ENCODE assay signal across 11 cellular contexts in the genomic region with DNA sequence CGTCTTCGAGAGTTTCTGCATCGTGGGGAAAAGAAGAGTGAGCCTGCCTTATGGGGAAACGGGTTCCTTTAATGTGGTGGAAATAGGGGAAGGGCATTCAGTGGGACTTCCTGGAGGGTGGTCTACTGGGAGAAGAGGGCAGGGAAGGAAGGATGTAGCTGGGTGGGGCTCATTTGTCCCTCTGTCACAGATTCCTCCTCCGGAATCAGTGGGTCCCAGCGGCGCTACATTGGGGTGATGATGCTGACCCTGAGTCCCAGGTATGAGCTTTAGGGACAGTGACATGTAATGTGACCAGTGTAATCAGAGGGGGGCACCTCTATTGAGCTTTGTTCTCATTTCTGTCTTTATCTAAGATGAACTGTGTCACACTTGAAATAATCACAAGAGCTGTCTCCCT. TPM values are rescaled to one million over a fixed set of nuclear protein-coding genes. Genes with fewer than 3 reads are reported as not detected.
DNase-seq lines count a peak whose midpoint lies in the region; TF ChIP-seq lines count a peak whose summit lies in the region.
"Had no signal": no experiment of that assay in that cellular context is flagged by ENCODE, and none has a peak within 500 bp of the region (broad histone marks: within the 10 kb centered on the region; RNA-seq: fewer than 3 reads in every experiment).

No MANE protein-coding gene starts in this region.

- intact Hi-C loops in activated CD4-positive, alpha-beta memory T cell treated with anti-CD3 and anti-CD28 coated beads for 36 hours (cut with micrococcal nuclease): loop anchor here (1.0 to 5.0 kb wide), 3 partner anchors 34 to 281 kb away; partner anchors contain the start of gene LBX2
- intact Hi-C loops in prostate gland (cut with DNase I): no loop called here

- no peak overlapping the region for H2AK5ac ChIP-seq in mesenchymal stem cell (ENCODE audit: low read length, severe bottlenecking)

- H3K14ac ChIP-seq in mesenchymal stem cell (ENCODE audit: low read length in 2 of 2): no peak overlapping the region

- no peak overlapping the region for H4K8ac ChIP-seq in mesenchymal stem cell (ENCODE audit: low read length)

- H2BK15ac ChIP-seq in mesenchymal stem cell (ENCODE audit: low read depth, poor library complexity, severe bottlenecking): no peak overlapping the region

- H3K79me1 ChIP-seq in mesenchymal stem cell (replicated peaks; ENCODE audit: low read length, poor library complexity, severe bottlenecking): peaks cover 26% of the 10 kb centered on the region

- TF ChIP-seq POLR2A in prostate gland (IDR thresholded peaks at IDR 0.05): no peak

- no peak overlapping the region for H2BK120ac ChIP-seq in mesenchymal stem cell (ENCODE audit: low read depth, low read length)

- H3K27me3 Mint-ChIP-seq in activated CD4-positive, alpha-beta memory T cell treated with anti-CD3 and anti-CD28 coated beads for 36 hours: no peaks in the 10 kb centered on the region

- no peak overlapping the region for H3K18ac ChIP-seq in mesenchymal stem cell (ENCODE audit: low read depth in 1 of 2, low read length in 2 of 2)

- no peak for DNase-seq in AG10803 (ENCODE audit: low read depth)
- no peak for DNase-seq in GM06990 (ENCODE audit: extremely low read depth, insufficient read length)
- no peak for DNase-seq in activated CD4-positive, alpha-beta memory T cell treated with anti-CD3 and anti-CD28 coated beads for 36 hours
- DNase-seq in mesenchymal stem cell: no peak
- DNase-seq in NCI-H187 (lab: John Stamatoyannopoulos, UW): no peak
- no peak for DNase-seq in NCI-H446 treated with DMSO at 0.1 percent for 48 hours (lab: John Stamatoyannopoulos, UW)
- no peak for DNase-seq in prostate gland (ENCODE audit: low spot score)
- no peak for DNase-seq in GM10248 (ENCODE audit: extremely low spot score)
- DNase-seq: lower lobe of right lung had no signal

- H3K4ac ChIP-seq in mesenchymal stem cell (ENCODE audit: low read depth in 1 of 2, low read length in 2 of 2): no peak overlapping the region

- H3K4me3 ChIP-seq in AG10803 (ENCODE audit: low read length) (peak overlapping the region; percentile 99; the same call in 1 of the 2 replicates), GM06990 (replicated peaks; ENCODE audit: low read depth, low read length) (peak overlapping the region; percentile 97), mesenchymal stem cell (ENCODE audit: insufficient read depth in 1 of 2, low read depth in 1 of 2, low read length in 2 of 2) (peak overlapping the region in 1 of 2 experiments; percentile 97), prostate gland (no peak overlapping the region)

- CTCF ChIA-PET in activated CD4-positive, alpha-beta memory T cell treated with anti-CD3 and anti-CD28 coated beads for 36 hours (lab: Charles Lee): interaction anchor here (0.8 to 5.3 kb wide), 12 partner anchors 13 to 282 kb away, joined by 3 to 66 read pairs (median 7); partner anchors contain the start of genes CCDC142, MOGS, TLX2 and TTC31
- CTCF ChIA-PET in GM10248 (lab: Yijun Ruan, JAX): interaction anchor here (0.7 to 9.3 kb wide), 21 partner anchors 9 to 282 kb away, joined by 3 to 76 read pairs (median 6); partner anchors contain the start of genes CCDC142, MRPL53, PCGF1 and TTC31

- no peak for TF ChIP-seq CTCF in AG10803 (conservative IDR thresholded peaks at IDR 0.05; ENCODE audit: low read length)
- TF ChIP-seq CTCF in GM06990 (IDR thresholded peaks at IDR 0.05; ENCODE audit: insufficient read depth, low read length, poor library complexity, severe bottlenecking): no peak
- TF ChIP-seq CTCF in prostate gland (IDR thresholded peaks at IDR 0.05): no peak
- no peak for TF ChIP-seq CTCF in GM10248 (IDR thresholded peaks at IDR 0.05; ENCODE audit: control extremely low read depth, extremely low read depth, low read depth, missing control alignments)

- H2AFZ ChIP-seq in mesenchymal stem cell (ENCODE audit: low read depth, low read length): no peak overlapping the region
- H2AFZ ChIP-seq: GM23338 had no signal

- peaks cover 37% of the 10 kb centered on the region for H3K4me1 Mint-ChIP-seq in activated CD4-positive, alpha-beta memory T cell treated with anti-CD3 and anti-CD28 coated beads for 36 hours (ENCODE audit: low read depth)

- peak overlapping the region; percentile 98 for H3K9ac ChIP-seq in mesenchymal stem cell (ENCODE audit: low read length)

- no peak overlapping the region for H3K23ac ChIP-seq in mesenchymal stem cell (ENCODE audit: low read length in 2 of 2)

- WGBS in mesenchymal stem cell: 93% methylated on average over 7 of the region's 7 CpGs
- 90% methylated on average over 7 of the region's 7 CpGs for WGBS in prostate gland

- H3K4me3 Mint-ChIP-seq in activated CD4-positive, alpha-beta memory T cell treated with anti-CD3 and anti-CD28 coated beads for 36 hours: peak overlapping the region; percentile 98

- H3K4me2 ChIP-seq in mesenchymal stem cell (ENCODE audit: low read length, poor library complexity, severe bottlenecking): no peak overlapping the region

- H3K27me3 ChIP-seq in GM06990 (replicated peaks; ENCODE audit: control insufficient read depth, insufficient read depth, low read length) (no peaks in the 10 kb centered on the region), mesenchymal stem cell (ENCODE audit: control insufficient read depth in 1 of 2, insufficient read depth in 1 of 2, low read length in 2 of 2) (no peaks in the 10 kb centered on the region), prostate gland (replicated peaks; ENCODE audit: insufficient read depth) (no peaks in the 10 kb centered on the region)

- H3K4me1 ChIP-seq in mesenchymal stem cell (ENCODE audit: control insufficient read depth, insufficient read depth, low read depth, low read length) (peaks cover 17% of the 10 kb centered on the region), prostate gland (replicated peaks) (peaks cover 7% of the 10 kb centered on the region)

- no peaks in the 10 kb centered on the region for H3K9me3 Mint-ChIP-seq in activated CD4-positive, alpha-beta memory T cell treated with anti-CD3 and anti-CD28 coated beads for 36 hours
- H3K9me3 Mint-ChIP-seq: GM23338 had no signal

- H2BK5ac ChIP-seq in mesenchymal stem cell (ENCODE audit: low read depth, low read length, poor library complexity, severe bottlenecking): no peak overlapping the region

- POLR2A ChIA-PET in activated CD4-positive, alpha-beta memory T cell treated with anti-CD3 and anti-CD28 coated beads for 36 hours (lab: Charles Lee): interaction anchor here (0.9 to 4.4 kb wide), 6 partner anchors 14 to 73 kb away, joined by 3 to 31 read pairs (median 4); partner anchors contain the start of genes CCDC142, DOK1, TTC31 and WBP1
- POLR2A ChIA-PET in GM10248 (lab: Yijun Ruan, JAX): interaction anchor here (1.2 kb wide), 1 partner anchor 31 kb away, joined by 3 read pairs; no protein-coding TSS in a partner anchor

- H3K27ac Mint-ChIP-seq in activated CD4-positive, alpha-beta memory T cell treated with anti-CD3 and anti-CD28 coated beads for 36 hours: peak overlapping the region; percentile 91
- H3K27ac Mint-ChIP-seq: GM23338 had no signal

- H2BK12ac ChIP-seq in mesenchymal stem cell (ENCODE audit: low read length in 2 of 2): no peak overlapping the region

- no peak overlapping the region for H3K27ac ChIP-seq in mesenchymal stem cell (ENCODE audit: low read length, poor library complexity, severe bottlenecking)
- H3K27ac ChIP-seq in prostate gland: no peak overlapping the region
- H3K27ac ChIP-seq: lower lobe of right lung had no signal

- no peaks in the 10 kb centered on the region for H3K9me3 ChIP-seq in mesenchymal stem cell (ENCODE audit: control insufficient read depth, low read length)
- no peaks in the 10 kb centered on the region for H3K9me3 ChIP-seq in prostate gland
- H3K9me3 ChIP-seq: lower lobe of right lung had no signal

- no peak overlapping the region for H4K91ac ChIP-seq in mesenchymal stem cell (ENCODE audit: low read length)

- peaks cover 35% of the 10 kb centered on the region for H3K36me3 ChIP-seq in GM06990 (ENCODE audit: control insufficient read depth, insufficient read depth, low read length)
- peaks cover 34 to 50% of the 10 kb centered on the region in 2 experiments for H3K36me3 ChIP-seq in mesenchymal stem cell (ENCODE audit: control insufficient read depth in 1 of 2, insufficient read depth in 2 of 2, low read depth in 1 of 2, low read length in 2 of 2)
- H3K36me3 ChIP-seq in prostate gland: peaks cover 0 to 3% of the 10 kb centered on the region in 2 donors

- H3K36me3 Mint-ChIP-seq in activated CD4-positive, alpha-beta memory T cell treated with anti-CD3 and anti-CD28 coated beads for 36 hours: peaks cover 51% of the 10 kb centered on the region

RNA-seq across cellular contexts. Expression of gene HTRA2, which starts 1.9 kb away (rescaled TPM):
- total RNA-seq in activated CD4-positive, alpha-beta memory T cell treated with anti-CD3 and anti-CD28 coated beads for 36 hours: 10 to 100 TPM; 70.6 to 72.3 TPM
- 21.6 TPM for polyA plus RNA-seq in mesenchymal stem cell (2013, experiment 1 of 2)
- 20.7 TPM for polyA plus RNA-seq in mesenchymal stem cell (2013, experiment 2 of 2)
- total RNA-seq in prostate gland: 10 to 100 TPM; 19.1 to 37.9 TPM

RNA-seq across cellular contexts. Expression of gene AUP1, which starts 2.2 kb away (rescaled TPM):
- total RNA-seq in activated CD4-positive, alpha-beta memory T cell treated with anti-CD3 and anti-CD28 coated beads for 36 hours: 10 to 100 TPM; 92.1 to 98.0 TPM
- polyA plus RNA-seq in mesenchymal stem cell (2013, experiment 1 of 2): 81.1 TPM
- 81.5 TPM for polyA plus RNA-seq in mesenchymal stem cell (2013, experiment 2 of 2)
- 100 to 1,000 TPM; 101 to 124 TPM for total RNA-seq in prostate gland

RNA-seq across cellular contexts. Expression of gene DQX1, which starts 5.6 kb away (rescaled TPM):
- under 1 TPM; 0.33 to 0.56 TPM for total RNA-seq in activated CD4-positive, alpha-beta memory T cell treated with anti-CD3 and anti-CD28 coated beads for 36 hours
- polyA plus RNA-seq in mesenchymal stem cell (2013, experiment 1 of 2): not detected
- 0.03 TPM for polyA plus RNA-seq in mesenchymal stem cell (2013, experiment 2 of 2)
- total RNA-seq in prostate gland: not detected
- total RNA-seq: subcutaneous adipose tissue had no signal

RNA-seq across cellular contexts. Expression of gene TLX2, which starts 17.4 kb away (rescaled TPM):
- under 1 TPM; 0.52 to 0.94 TPM for total RNA-seq in activated CD4-positive, alpha-beta memory T cell treated with anti-CD3 and anti-CD28 coated beads for 36 hours
- not detected for polyA plus RNA-seq in mesenchymal stem cell (2013, experiment 1 of 2)
- polyA plus RNA-seq in mesenchymal stem cell (2013, experiment 2 of 2): not detected
- under 1 TPM in 1 of 2 donors, not detected in 1; 0.97 TPM for total RNA-seq in prostate gland
- total RNA-seq: lower lobe of right lung, subcutaneous adipose tissue had no signal

RNA-seq across cellular contexts. Expression of gene LOXL3, which starts 22.1 kb away (rescaled TPM):
- 1 to 10 TPM in 1 of 2 experiments, under 1 TPM in 1; 0.90 to 1.1 TPM for total RNA-seq in activated CD4-positive, alpha-beta memory T cell treated with anti-CD3 and anti-CD28 coated beads for 36 hours
- 11.7 TPM for polyA plus RNA-seq in mesenchymal stem cell (2013, experiment 1 of 2)
- 11.7 TPM for polyA plus RNA-seq in mesenchymal stem cell (2013, experiment 2 of 2)
- total RNA-seq in prostate gland: 10 to 100 TPM in 1 of 2 donors, 1 to 10 TPM in 1; 1.3 to 10.7 TPM

Comparison
In these comparisons a context has a peak if more than half of its experiments do, and no peak if none do; other contexts are left out.
1. H3K4me3 ChIP-seq: peak in AG10803 (single experiment) and GM06990 (single experiment); none in prostate gland (0 of 2).